Comparison of ENCODE assay signal across 9 cellular contexts in genomic region chr9:34374905-34375552, GRCh38. TPM values are rescaled to one million over a fixed set of nuclear protein-coding genes. Genes with fewer than 3 reads are reported as not detected.
A peak's percentile ranks its signal among the peaks of the same experiment; 100 is the strongest.
DNase-seq lines count a peak whose midpoint lies in the region; ATAC-seq, FAIRE-seq and TF ChIP-seq lines count a peak whose summit lies in the region.
"Had no signal": no experiment of that assay in that cellular context is flagged by ENCODE, and none has a peak within 500 bp of the region (broad histone marks: within the 10 kb centered on the region; RNA-seq: fewer than 3 reads in every experiment).

No MANE protein-coding gene starts in this region.

- 64% methylated on average over 5 of the region's 5 CpGs; no CpG with 5 or more reads in 1 of the 2 experiments for WGBS in H1 (ENCODE audit: extremely low coverage in 1 of 2, insufficient coverage in 1 of 2, insufficient read length in 1 of 2, insufficient replicate concordance in 2 of 2, low coverage in 1 of 2, low lambda C conversion rate in 2 of 2, missing lambda C conversion rate in 1 of 2), 2 experiments

- TF ChIP-seq EP300 in H1 (IDR thresholded peaks at IDR 0.05; ENCODE audit: borderline replicate concordance in 1 of 2, low read depth in 2 of 2, low read length in 2 of 2) = no peak

- H3K4me1 Mint-ChIP-seq in progenitor cell of endocrine pancreas (ENCODE audit: low read depth) (peaks cover 26% of the 10 kb centered on the region), HFFc6 (ENCODE audit: low read depth) (peaks cover 10% of the 10 kb centered on the region)

- no peak overlapping the region for H3K4ac ChIP-seq in H1 (replicated peaks; ENCODE audit: insufficient read length, low read depth, low read length)

- no peak overlapping the region for H2BK20ac ChIP-seq in H1 (ENCODE audit: low read length)

- H3K27ac ChIP-seq in HEK293 (ENCODE audit: extremely low read depth, low read depth, low read length) = no peak overlapping the region
- no peak overlapping the region for H3K27ac ChIP-seq in H1 (ENCODE audit: low read depth, low read length)

- no peak for TF ChIP-seq CTCF in HEK293 (tag by site-specific recombination; IDR thresholded peaks at IDR 0.05)
- TF ChIP-seq CTCF in H1 (IDR thresholded peaks at IDR 0.05; ENCODE audit: control extremely low read depth in 1 of 3, insufficient read depth in 1 of 3, low read depth in 1 of 3, low read length in 3 of 3) = no peak
- TF ChIP-seq CTCF in progenitor cell of endocrine pancreas (IDR thresholded peaks at IDR 0.05; ENCODE audit: unreplicated experiment) = no peak
- no peak for TF ChIP-seq CTCF in HFFc6 (IDR thresholded peaks at IDR 0.05)

- peaks cover 15% of the 10 kb centered on the region for H3K36me3 Mint-ChIP-seq in progenitor cell of endocrine pancreas (ENCODE audit: insufficient read depth)
- H3K36me3 Mint-ChIP-seq in HFFc6 (ENCODE audit: low read depth) = no peaks in the 10 kb centered on the region

- H3K14ac ChIP-seq in H1 (ENCODE audit: insufficient read length) = no peak overlapping the region

- peaks cover 0 to 4% of the 10 kb centered on the region in 2 experiments for H4K20me1 ChIP-seq in H1 (replicated peaks in 1 of 2; ENCODE audit: control insufficient read depth in 1 of 2, insufficient read depth in 2 of 2, low read length in 2 of 2)

- no peak overlapping the region for H4K8ac ChIP-seq in H1 (ENCODE audit: extremely low read depth, insufficient read depth, low read length)

- peaks cover 19% of the 10 kb centered on the region for H3K23me2 ChIP-seq in H1 (ENCODE audit: low read depth, low read length)

- no peak overlapping the region for H2BK5ac ChIP-seq in H1 (ENCODE audit: low read depth, low read length)

- H3K27ac Mint-ChIP-seq in progenitor cell of endocrine pancreas (peak overlapping the region; percentile 89), HFFc6 (no peak overlapping the region)

- H2AK5ac ChIP-seq in H1 (ENCODE audit: low read depth, low read length) = no peak overlapping the region

- POLR2A ChIA-PET in HEK293 (lab: Yijun Ruan, JAX) = interaction anchor here (0.8 to 1.1 kb wide), 3 partner anchors 10 to 326 kb away, joined by 3 read pairs; partner anchors contain the start of gene UBAP2
- POLR2A ChIA-PET in H1 (lab: Charles Lee; ENCODE audit: partially characterized antibody) = interaction anchor here (0.6 to 3.4 kb wide), 2 partner anchors 11 to 1865 kb away, joined by 3 to 18 read pairs; no protein-coding TSS in a partner anchor

- no peak for TF ChIP-seq POLR2A in H1 (IDR thresholded peaks at IDR 0.05; ENCODE audit: control extremely low read depth in 1 of 2, low read depth in 2 of 2, low read length in 2 of 2)

- TF ChIP-seq RAD21 in H1 (IDR thresholded peaks at IDR 0.05 in 1 of 2, conservative IDR thresholded peaks at IDR 0.05 in 1 of 2; ENCODE audit: low read depth in 2 of 2, low read length in 2 of 2) = peak in 1 of 2 experiments; percentile 5; a peak in 1 of 4 replicates

- H3K79me1 ChIP-seq in H1 (ENCODE audit: low read depth, low read length) = no peaks in the 10 kb centered on the region; the same call in 1 of the 2 replicates

- H4K5ac ChIP-seq in H1 (ENCODE audit: insufficient read length, low read depth, low read length) = no peak overlapping the region

- H3K23ac ChIP-seq in H1 (ENCODE audit: insufficient read length) = no peak overlapping the region

- H3K27me3 ChIP-seq in H1 (replicated peaks in 1 of 4; ENCODE audit: control insufficient read depth in 3 of 4, extremely low read depth in 1 of 4, insufficient read depth in 3 of 4, low read length in 3 of 4) = peaks cover 0 to 10% (median 7%) of the 10 kb centered on the region in 4 experiments; a peak in 5 of 7 replicates

- H3K79me2 ChIP-seq in H1 (ENCODE audit: control insufficient read depth in 1 of 2, insufficient read depth in 2 of 2, low read length in 2 of 2) = no peaks in the 10 kb centered on the region

- H3K56ac ChIP-seq in H1 (replicated peaks; ENCODE audit: insufficient read length, low read depth, low read length) = no peak overlapping the region

- H3K9ac ChIP-seq in H1 (replicated peaks in 1 of 4; ENCODE audit: extremely low read depth in 1 of 4, low read depth in 3 of 4, low read length in 3 of 4) = no peak overlapping the region

- ATAC-seq in GM18870 (IDR thresholded peaks at IDR 0.05; ENCODE audit: unreplicated experiment) (no peak), HG02884 (IDR thresholded peaks at IDR 0.05; ENCODE audit: unreplicated experiment) (no peak)

- H4K91ac ChIP-seq in H1 (replicated peaks; ENCODE audit: insufficient read length, low read length) = no peak overlapping the region

- H3K18ac ChIP-seq in H1 (ENCODE audit: extremely low read depth, low read length) = no peak overlapping the region

- H2BK12ac ChIP-seq in H1 (ENCODE audit: low read depth, low read length) = no peak overlapping the region; the same call in 1 of the 2 replicates

- peak; percentile 81 for FAIRE-seq in H1 (lab: Jason Lieb, UNC)

- DNase-seq in NCI-H526 treated with DMSO at 0.1 percent for 48 hours (lab: John Stamatoyannopoulos, UW) (peak; percentile 21), H1 (ENCODE audit: low read depth in 1 of 2, low spot score in 2 of 2) (no peak), progenitor cell of endocrine pancreas (ENCODE audit: low spot score, unreplicated experiment) (no peak), NCI-H1092 treated with DMSO at 0.1 percent for 48 hours (lab: John Stamatoyannopoulos, UW) (no peak), HFFc6 (no peak)
- DNase-seq: activated CD4-positive, alpha-beta T cell treated with anti-CD3 and anti-CD28 coated beads, Interleukin-2, amount 50 U/mL, for 1 hour had no signal

- H3K4me3 Mint-ChIP-seq in progenitor cell of endocrine pancreas (ENCODE audit: low read depth) (peak overlapping the region; percentile 86), HFFc6 (no peak overlapping the region)

- H3K4me3 ChIP-seq in HEK293 (ENCODE audit: low read depth, low read length) (no peak overlapping the region), H1 (ENCODE audit: extremely low read depth in 1 of 4, insufficient read depth in 2 of 4, low read depth in 3 of 4, low read length in 4 of 4) (no peak overlapping the region)

- peaks cover 21% of the 10 kb centered on the region for H3K27me3 Mint-ChIP-seq in progenitor cell of endocrine pancreas
- peaks cover 18% of the 10 kb centered on the region for H3K27me3 Mint-ChIP-seq in HFFc6 (ENCODE audit: insufficient read depth)

- no peak overlapping the region for H2BK120ac ChIP-seq in H1 (replicated peaks; ENCODE audit: low read depth, low read length)

- CTCF ChIA-PET in HEK293 (lab: Yijun Ruan, JAX) (interaction anchor here (0.6 to 10.7 kb wide), 8 partner anchors 11 to 555 kb away, joined by 3 to 172 read pairs (median 3); no protein-coding TSS in a partner anchor), H1 (lab: Charles Lee; ENCODE audit: partially characterized antibody) (interaction anchor here (0.8 to 19.4 kb wide), 8 partner anchors 11 to 345 kb away, joined by 3 to 350 read pairs (median 4); no protein-coding TSS in a partner anchor)

- H3K9me3 Mint-ChIP-seq in progenitor cell of endocrine pancreas (ENCODE audit: low read depth) (no peaks in the 10 kb centered on the region), HFFc6 (peaks cover 5% of the 10 kb centered on the region)

- H3K36me3 ChIP-seq in HEK293 (ENCODE audit: control insufficient read depth in 2 of 2, insufficient read depth in 1 of 2, low read length in 2 of 2) (peaks cover 0 to 26% of the 10 kb centered on the region in 2 experiments; a peak in 1 of 3 replicates), H1 (ENCODE audit: control insufficient read depth in 2 of 4, insufficient read depth in 4 of 4, low read length in 3 of 4) (peaks cover 0 to 9% (median 0%) of the 10 kb centered on the region in 4 experiments; a peak in 1 of 8 replicates)

- no peaks in the 10 kb centered on the region; the same call in none of the 2 replicates for H3K4me1 ChIP-seq in HEK293 (ENCODE audit: control insufficient read depth, insufficient read depth, low read length)
- H3K4me1 ChIP-seq in H1 (replicated peaks in 1 of 4; ENCODE audit: control insufficient read depth in 3 of 4, insufficient read depth in 4 of 4, low read length in 3 of 4) = peaks cover 3 to 6% (median 4%) of the 10 kb centered on the region in 4 experiments

- H3K9me3 ChIP-seq in HEK293 (ENCODE audit: control insufficient read depth, insufficient read depth, low read depth, low read length) (no peaks in the 10 kb centered on the region), H1 (ENCODE audit: insufficient read depth in 2 of 2, low read depth in 1 of 2, low read length in 1 of 2) (no peaks in the 10 kb centered on the region; a peak in 1 of 4 replicates)

- H2AFZ ChIP-seq in H1 (ENCODE audit: low read length) = no peak overlapping the region

- H3K4me2 ChIP-seq in H1 (ENCODE audit: insufficient read depth in 1 of 2, low read depth in 2 of 2, low read length in 2 of 2) = peak overlapping the region; percentile 10 to 92; a peak in 3 of 4 replicates

- no peak overlapping the region for H2BK15ac ChIP-seq in H1 (ENCODE audit: low read length)

RNA-seq across cellular contexts. Expression of gene MYORG, which starts 1.7 kb away (rescaled TPM):
- 5.0 and 5.9 TPM in 2 replicates for total RNA-seq in H1 (2021; fragmentation: NEBNext Ultra II Directional; extraction: Animal tissue kit (Norgen Biotek cat#: 25700))
- polyA plus RNA-seq in H1 (2011; rRNA removed) = 1.2 and 1.4 TPM in 2 replicates
- 1.2 TPM for polyA plus RNA-seq in H1 (2011; cell fraction: cytosol; rRNA removed)
- 1.3 TPM for polyA plus RNA-seq in H1 (2011; cell fraction: nucleus; rRNA removed)
- 3.0 to 3.5 TPM (median 3.2 TPM) in 4 replicates for polyA plus RNA-seq in H1 (2012, experiment 1 of 2)
- 2.7 TPM for polyA plus RNA-seq in H1 (2012, experiment 2 of 2)
- polyA plus RNA-seq in H1 (2013, experiment 1 of 2) = 6.7 TPM
- 7.2 TPM for polyA plus RNA-seq in H1 (2013, experiment 2 of 2)
- 1.2 and 1.8 TPM in 2 replicates for polyA minus RNA-seq in H1 (2011; rRNA and poly(A)+ RNA removed)
- polyA minus RNA-seq in H1 (2011; cell fraction: cytosol; rRNA and poly(A)+ RNA removed) = 2.1 TPM
- 1.2 TPM for polyA minus RNA-seq in H1 (2011; cell fraction: nucleus; rRNA and poly(A)+ RNA removed)
- 8.8 and 9.2 TPM in 2 replicates for total RNA-seq in progenitor cell of endocrine pancreas
- 1 to 10 TPM in 5 of 6 experiments, under 1 TPM in 1; 0.96 to 2.2 (median 1.4) TPM for total RNA-seq in HFFc6 (2021; fragmentation: NEBNext Ultra II Directional; extraction: Animal tissue kit (Norgen Biotek cat#: 25700))

RNA-seq across cellular contexts. Expression of gene NUDT2, which starts 45.7 kb away (rescaled TPM):
- 16.7 and 18.1 TPM in 2 replicates for total RNA-seq in H1 (2021; fragmentation: NEBNext Ultra II Directional; extraction: Animal tissue kit (Norgen Biotek cat#: 25700))
- polyA plus RNA-seq in H1 (2011; rRNA removed) = 16.2 and 23.7 TPM in 2 replicates
- polyA plus RNA-seq in H1 (2011; cell fraction: cytosol; rRNA removed) = 28.9 TPM
- 11.2 TPM for polyA plus RNA-seq in H1 (2011; cell fraction: nucleus; rRNA removed)
- polyA plus RNA-seq in H1 (2012, experiment 1 of 2) = 20.2 to 25.1 TPM (median 22.6 TPM) in 4 replicates
- polyA plus RNA-seq in H1 (2012, experiment 2 of 2) = 13.5 TPM
- polyA plus RNA-seq in H1 (2013, experiment 1 of 2) = 11.1 TPM
- polyA plus RNA-seq in H1 (2013, experiment 2 of 2) = 11.6 TPM
- 9.5 and 13.0 TPM in 2 replicates for polyA minus RNA-seq in H1 (2011; rRNA and poly(A)+ RNA removed)
- 4.2 TPM for polyA minus RNA-seq in H1 (2011; cell fraction: cytosol; rRNA and poly(A)+ RNA removed)
- 4.0 TPM for polyA minus RNA-seq in H1 (2011; cell fraction: nucleus; rRNA and poly(A)+ RNA removed)
- total RNA-seq in progenitor cell of endocrine pancreas = 21.1 TPM in 2 replicates
- 10 to 100 TPM; 29.0 to 35.2 (median 31.9) TPM for total RNA-seq in HFFc6 (2021; fragmentation: NEBNext Ultra II Directional; extraction: Animal tissue kit (Norgen Biotek cat#: 25700))

RNA-seq across cellular contexts. Expression of gene KIF24, which starts 46.0 kb away (rescaled TPM):
- total RNA-seq in H1 (2021; fragmentation: NEBNext Ultra II Directional; extraction: Animal tissue kit (Norgen Biotek cat#: 25700)) = 3.9 and 4.5 TPM in 2 replicates
- polyA plus RNA-seq in H1 (2011; rRNA removed) = 2.3 and 2.7 TPM in 2 replicates
- polyA plus RNA-seq in H1 (2011; cell fraction: cytosol; rRNA removed) = 2.6 TPM
- 5.1 TPM for polyA plus RNA-seq in H1 (2011; cell fraction: nucleus; rRNA removed)
- 2.6 to 3.1 TPM (median 2.8 TPM) in 4 replicates for polyA plus RNA-seq in H1 (2012, experiment 1 of 2)
- 0.56 TPM for polyA plus RNA-seq in H1 (2012, experiment 2 of 2)
- polyA plus RNA-seq in H1 (2013, experiment 1 of 2) = 1.8 TPM
- 1.7 TPM for polyA plus RNA-seq in H1 (2013, experiment 2 of 2)
- 8.9 and 10.7 TPM in 2 replicates for polyA minus RNA-seq in H1 (2011; rRNA and poly(A)+ RNA removed)
- polyA minus RNA-seq in H1 (2011; cell fraction: cytosol; rRNA and poly(A)+ RNA removed) = 4.2 TPM
- 7.3 TPM for polyA minus RNA-seq in H1 (2011; cell fraction: nucleus; rRNA and poly(A)+ RNA removed)
- total RNA-seq in progenitor cell of endocrine pancreas = 9.1 and 10.0 TPM in 2 replicates
- 1 to 10 TPM; 1.4 to 3.2 (median 2.8) TPM for total RNA-seq in HFFc6 (2021; fragmentation: NEBNext Ultra II Directional; extraction: Animal tissue kit (Norgen Biotek cat#: 25700))
